ENCODE assay signal across 8 cellular contexts in the genomic region with DNA sequence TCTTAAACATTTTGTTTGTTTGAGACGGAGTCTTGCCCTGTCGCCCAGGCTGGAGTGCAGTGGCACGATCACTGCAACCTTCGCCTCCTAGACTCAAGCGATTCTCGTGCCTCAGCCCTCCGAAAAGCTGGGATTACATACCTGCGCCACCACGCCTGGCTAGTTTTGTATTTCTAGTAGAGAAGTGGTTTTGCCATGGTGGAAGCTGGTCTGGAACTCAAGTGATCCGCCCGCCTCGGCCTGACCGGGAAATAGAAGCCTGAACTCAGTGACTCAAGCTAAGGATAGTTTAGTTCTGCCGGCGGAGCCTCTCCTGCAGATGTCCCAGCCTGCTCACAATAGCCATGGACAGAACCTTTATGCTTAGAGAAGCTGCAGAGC. TPM values are rescaled to one million over a fixed set of nuclear protein-coding genes. Genes with fewer than 3 reads are reported as not detected.
DNase-seq lines count a peak whose midpoint lies in the region; ATAC-seq and TF ChIP-seq lines count a peak whose summit lies in the region.

No MANE protein-coding gene starts in this region.

- DNase-seq in Right ventricle myocardium inferior (ENCODE audit: missing footprints) (peak; percentile 80), cardiac septum (ENCODE audit: low spot score) (no peak), NCI-H146 treated with DMSO at 0.1 percent for 48 hours (lab: John Stamatoyannopoulos, UW; ENCODE audit: unreplicated experiment) (peak; percentile 19), fibroblast of villous mesenchyme (ENCODE audit: low read depth) (peak; percentile 74), nephron progenitor cell (peak; percentile 24)
- DNase-seq in activated T-helper 1 cell treated with anti-CD3 and anti-CD28 coated beads, Interleukin-12 subunit alpha, Interleukin-12 subunit beta, Interleukin-2, Interleukin-4 antibody, amounts not matched to agents 30 ng/mL and 10 ng/mL and 1 ng/mL, durations not matched to agents 14 hours and 24 hours and 36 hours (ENCODE audit: low spot score): peak; percentile 9

- intact Hi-C loops in Right ventricle myocardium inferior (cut with DNase I): loop anchor here (5.0 kb wide), 1 partner anchor 53 kb away; a partner anchor contains a TSS
- intact Hi-C loops in cardiac septum (cut with DNase I): loop anchor here (5.0 kb wide), 1 partner anchor 347 kb away; a partner anchor contains a TSS
- intact Hi-C loops in activated T-helper 1 cell treated with anti-CD3 and anti-CD28 coated beads, Interleukin-12 subunit alpha, Interleukin-12 subunit beta, Interleukin-2, Interleukin-4 antibody, amounts not matched to agents 30 ng/mL and 10 ng/mL and 1 ng/mL, durations not matched to agents 14 hours and 24 hours and 36 hours (cut with micrococcal nuclease): loop anchor here (1.0 to 5.0 kb wide), 6 partner anchors 20 to 639 kb away; a partner anchor contains a TSS

- H3K27ac ChIP-seq in urinary bladder (ENCODE audit: low read depth): peak overlapping the region; percentile 89

- H3K4me3 ChIP-seq in fibroblast of villous mesenchyme (ENCODE audit: low read depth, low read length) (peak overlapping the region; percentile 82), urinary bladder (ENCODE audit: low read depth, low read length) (peak overlapping the region; percentile 53)

- H3K4me1 Mint-ChIP-seq in activated T-helper 1 cell treated with anti-CD3 and anti-CD28 coated beads, Interleukin-12 subunit alpha, Interleukin-12 subunit beta, Interleukin-2, Interleukin-4 antibody, amounts not matched to agents 30 ng/mL and 10 ng/mL and 1 ng/mL, durations not matched to agents 14 hours and 24 hours and 36 hours (ENCODE audit: low read depth): peaks cover 26% of the 10 kb centered on the region
- peaks cover 15% of the 10 kb centered on the region for H3K4me1 Mint-ChIP-seq in nephron progenitor cell

- WGBS in urinary bladder: under 1% methylated on average over 15 of the region's 15 CpGs

- H3K9me3 Mint-ChIP-seq in activated T-helper 1 cell treated with anti-CD3 and anti-CD28 coated beads, Interleukin-12 subunit alpha, Interleukin-12 subunit beta, Interleukin-2, Interleukin-4 antibody, amounts not matched to agents 30 ng/mL and 10 ng/mL and 1 ng/mL, durations not matched to agents 14 hours and 24 hours and 36 hours: peaks cover 6% of the 10 kb centered on the region
- peaks cover 73% of the 10 kb centered on the region for H3K9me3 Mint-ChIP-seq in nephron progenitor cell

- H3K27me3 Mint-ChIP-seq in activated T-helper 1 cell treated with anti-CD3 and anti-CD28 coated beads, Interleukin-12 subunit alpha, Interleukin-12 subunit beta, Interleukin-2, Interleukin-4 antibody, amounts not matched to agents 30 ng/mL and 10 ng/mL and 1 ng/mL, durations not matched to agents 14 hours and 24 hours and 36 hours (ENCODE audit: insufficient read depth): no peaks in the 10 kb centered on the region
- H3K27me3 Mint-ChIP-seq in nephron progenitor cell (ENCODE audit: low read depth, poor library complexity): peaks cover 6% of the 10 kb centered on the region

- peak; percentile 64 for ATAC-seq in Right ventricle myocardium inferior
- peak; percentile 15 for ATAC-seq in HG02623 (IDR thresholded peaks at IDR 0.05; ENCODE audit: unreplicated experiment)

- peaks cover 24% of the 10 kb centered on the region for H3K36me3 Mint-ChIP-seq in activated T-helper 1 cell treated with anti-CD3 and anti-CD28 coated beads, Interleukin-12 subunit alpha, Interleukin-12 subunit beta, Interleukin-2, Interleukin-4 antibody, amounts not matched to agents 30 ng/mL and 10 ng/mL and 1 ng/mL, durations not matched to agents 14 hours and 24 hours and 36 hours (ENCODE audit: low read depth)
- H3K36me3 Mint-ChIP-seq in nephron progenitor cell (ENCODE audit: low read depth): peaks cover 52% of the 10 kb centered on the region

- H3K27ac Mint-ChIP-seq in activated T-helper 1 cell treated with anti-CD3 and anti-CD28 coated beads, Interleukin-12 subunit alpha, Interleukin-12 subunit beta, Interleukin-2, Interleukin-4 antibody, amounts not matched to agents 30 ng/mL and 10 ng/mL and 1 ng/mL, durations not matched to agents 14 hours and 24 hours and 36 hours: peak overlapping the region; percentile 98
- peak overlapping the region; percentile 100 for H3K27ac Mint-ChIP-seq in nephron progenitor cell

- peaks cover 1% of the 10 kb centered on the region for H3K4me1 ChIP-seq in urinary bladder (ENCODE audit: insufficient read depth)

- peak overlapping the region; percentile 100 for H3K4me3 Mint-ChIP-seq in activated T-helper 1 cell treated with anti-CD3 and anti-CD28 coated beads, Interleukin-12 subunit alpha, Interleukin-12 subunit beta, Interleukin-2, Interleukin-4 antibody, amounts not matched to agents 30 ng/mL and 10 ng/mL and 1 ng/mL, durations not matched to agents 14 hours and 24 hours and 36 hours
- peak overlapping the region; percentile 99 for H3K4me3 Mint-ChIP-seq in nephron progenitor cell

- TF ChIP-seq CTCF in fibroblast of villous mesenchyme (IDR thresholded peaks at IDR 0.05; ENCODE audit: insufficient read depth, low read depth, low read length) (no peak), nephron progenitor cell (IDR thresholded peaks at IDR 0.05) (no peak)

- H3K36me3 ChIP-seq in urinary bladder (ENCODE audit: insufficient read depth): no peaks in the 10 kb centered on the region

RNA-seq across cellular contexts. Expression of a gene that starts 53.0 kb away (rescaled TPM):
- total RNA-seq in Right ventricle myocardium inferior: 9.0 TPM
- total RNA-seq in cardiac septum: 11.9 TPM
- 7.8 and 8.4 TPM in 2 replicates for total RNA-seq in activated T-helper 1 cell treated with anti-CD3 and anti-CD28 coated beads, Interleukin-12 subunit alpha, Interleukin-12 subunit beta, Interleukin-2, Interleukin-4 antibody, amounts not matched to agents 30 ng/mL and 10 ng/mL and 1 ng/mL, durations not matched to agents 14 hours and 24 hours and 36 hours
- 15.5 TPM in 2 replicates for total RNA-seq in fibroblast of villous mesenchyme
- 76.5 TPM for total RNA-seq in urinary bladder
- polyA plus RNA-seq in urinary bladder: 7.6 TPM
